Comparison of ENCODE assay signal across 28 cellular contexts in the genomic region with DNA sequence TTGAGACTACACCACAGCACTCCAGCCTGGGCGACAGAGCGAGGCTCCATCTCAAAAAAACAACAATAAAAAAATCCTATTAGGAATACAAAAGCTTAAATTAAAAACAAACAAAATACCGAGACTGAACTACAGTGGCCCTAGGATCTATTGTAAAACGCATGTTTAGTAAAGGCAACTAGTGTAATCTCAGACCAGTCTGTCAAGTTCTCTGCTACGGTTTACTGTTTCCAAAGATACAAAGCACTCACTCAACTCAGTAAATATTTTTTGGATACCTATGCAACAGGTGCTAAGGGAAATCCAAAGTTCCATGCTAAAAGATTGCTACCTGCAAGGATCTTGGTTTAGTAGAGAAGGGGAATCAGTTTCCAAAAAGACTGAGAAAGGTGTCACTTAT. TPM values are rescaled to one million over a fixed set of nuclear protein-coding genes. Genes with fewer than 3 reads are reported as not detected.
DNase-seq lines count a peak whose midpoint lies in the region; ATAC-seq and TF ChIP-seq lines count a peak whose summit lies in the region.
"Had no signal": no experiment of that assay in that cellular context is flagged by ENCODE, and none has a peak within 500 bp of the region (broad histone marks: within the 10 kb centered on the region; RNA-seq: fewer than 3 reads in every experiment).

No MANE protein-coding gene starts in this region.

- H3K79me1 ChIP-seq in neuronal stem cell (ENCODE audit: low read depth, low read length) = no peaks in the 10 kb centered on the region

- WGBS in suprapubic skin = 65% methylated on average over 5 of the region's 5 CpGs
- whole genome bisulfite sequencing in neuronal stem cell (ENCODE audit: extremely low coverage in 2 of 2, insufficient read length in 2 of 2, insufficient replicate concordance in 1 of 2), 2 donors = no CpG with 5 or more reads among the region's 5 CpGs

- H3K4me3 ChIP-seq in lower lobe of right lung (no peak overlapping the region), suprapubic skin (no peak overlapping the region), HAP-1 (no peak overlapping the region), neuronal stem cell (ENCODE audit: low read length in 2 of 2) (no peak overlapping the region)
- H3K4me3 ChIP-seq: esophagus muscularis mucosa had no signal

- TF ChIP-seq CTCF in lower lobe of right lung (IDR thresholded peaks at IDR 0.05) (no peak), suprapubic skin (IDR thresholded peaks at IDR 0.05) (no peak)

- no peak for TF ChIP-seq EP300 in suprapubic skin (IDR thresholded peaks at IDR 0.05)

- no peak overlapping the region for H3K9ac ChIP-seq in neuronal stem cell (ENCODE audit: low read depth, low read length, poor library complexity)

- H3K14ac ChIP-seq in neuronal stem cell (ENCODE audit: low read length) = no peak overlapping the region

- no peak overlapping the region for H2AFZ ChIP-seq in neuronal stem cell (ENCODE audit: low read length)

- H3K9me3 ChIP-seq in lower lobe of right lung (no peaks in the 10 kb centered on the region), suprapubic skin (no peaks in the 10 kb centered on the region), HAP-1 (0 out of 2 replicates have a peak, but pooled peaks cover 3% of the 10 kb centered on the region), neuronal stem cell (replicated peaks in 1 of 2; ENCODE audit: control insufficient read depth in 2 of 2, insufficient read depth in 1 of 2, low read depth in 1 of 2, low read length in 2 of 2) (peaks cover 0 to 4% of the 10 kb centered on the region in 2 donors)

- no peak overlapping the region for H3K4me2 ChIP-seq in neuronal stem cell (ENCODE audit: insufficient read depth, low read length, poor library complexity, severe bottlenecking)

- no peak overlapping the region for H4K8ac ChIP-seq in neuronal stem cell (ENCODE audit: low read depth, low read length)

- no peak overlapping the region for H3K18ac ChIP-seq in neuronal stem cell (ENCODE audit: low read length)

- DNase-seq in SIG-M5 treated with dmso at 0.1 percent for 504 hours (lab: John Stamatoyannopoulos, UW; ENCODE audit: unreplicated experiment) (peak; percentile 73), SIG-M5 (lab: John Stamatoyannopoulos, UW) (no peak), NCI-H774 (lab: John Stamatoyannopoulos, UW) (peak; percentile 17), lower lobe of right lung (no peak), suprapubic skin (ENCODE audit: low spot score in 2 of 2) (no peak), T-helper 2 cell (no peak), HAP-1 (ENCODE audit: low spot score in 2 of 2) (no peak), neuronal stem cell (ENCODE audit: low spot score) (no peak)
- DNase-seq: activated CD4-positive, alpha-beta memory T cell treated with anti-CD3 and anti-CD28 coated beads, Interleukin-2, amount 10 ng/mL, durations not matched to agents 7 days and 5 days; activated CD8-positive, alpha-beta memory T cell treated with anti-CD3 and anti-CD28 coated beads, Interleukin-2, amount 50 U/mL, for 4 hours; activated naive CD4-positive, alpha-beta T cell treated with anti-CD3 and anti-CD28 coated beads for 36 hours; AML-193; CD4-positive, alpha-beta memory T cell; dermis blood vessel endothelial cell; DMS 273 treated with DMSO at 0.1 percent for 48 hours; HCEC 1CT; head of caudate nucleus; IMR-90; naive thymus-derived CD8-positive, alpha-beta T cell; NCI-H146; NCI-H446 treated with DMSO at 0.1 percent for 48 hours; OCI-M1; stimulated activated naive CD4-positive, alpha-beta T cell; T-helper 17 cell had no signal

- peaks cover 20% of the 10 kb centered on the region for H3K4me1 ChIP-seq in lower lobe of right lung
- H3K4me1 ChIP-seq in suprapubic skin = peaks cover 49% of the 10 kb centered on the region
- H3K4me1 ChIP-seq in HAP-1 = no peaks in the 10 kb centered on the region; the same call in 1 of the 2 replicates
- H3K4me1 ChIP-seq in neuronal stem cell (ENCODE audit: control insufficient read depth in 2 of 2, insufficient read depth in 1 of 2, low read depth in 1 of 2, low read length in 2 of 2) = peaks cover 0 to 3% of the 10 kb centered on the region in 2 donors

- H3K27ac ChIP-seq in lower lobe of right lung (peak overlapping the region; percentile 19), suprapubic skin (peak overlapping the region; percentile 78), neuronal stem cell (replicated peaks; ENCODE audit: low read length) (no peak overlapping the region)
- H3K27ac ChIP-seq: esophagus muscularis mucosa had no signal

- in situ Hi-C loops in HAP-1 (cut with MboI; ENCODE audit: low sequenced_read_pairs) = no loop called here

- H4K91ac ChIP-seq in neuronal stem cell (ENCODE audit: low read depth, low read length, poor library complexity) = no peak overlapping the region

- H3K23ac ChIP-seq in neuronal stem cell (ENCODE audit: low read depth, low read length, poor library complexity) = no peak overlapping the region

- no peak overlapping the region for H2BK15ac ChIP-seq in neuronal stem cell (ENCODE audit: low read length)

- H2BK120ac ChIP-seq in neuronal stem cell (ENCODE audit: low read depth, low read length) = no peak overlapping the region

- H3K36me3 ChIP-seq in lower lobe of right lung (no peaks in the 10 kb centered on the region), suprapubic skin (no peaks in the 10 kb centered on the region), HAP-1 (replicated peaks) (no peaks in the 10 kb centered on the region), neuronal stem cell (replicated peaks in 1 of 2; ENCODE audit: control insufficient read depth in 2 of 2, insufficient read depth in 2 of 2, low read length in 2 of 2) (no peaks in the 10 kb centered on the region)

- H3K27me3 ChIP-seq in lower lobe of right lung (ENCODE audit: low read depth) = no peaks in the 10 kb centered on the region
- no peaks in the 10 kb centered on the region for H3K27me3 ChIP-seq in suprapubic skin
- H3K27me3 ChIP-seq in HAP-1 (ENCODE audit: low read depth) = no peaks in the 10 kb centered on the region
- no peaks in the 10 kb centered on the region for H3K27me3 ChIP-seq in neuronal stem cell (ENCODE audit: control insufficient read depth in 3 of 3, insufficient read depth in 3 of 3, low read depth in 1 of 3, low read length in 3 of 3)
- H3K27me3 ChIP-seq: esophagus muscularis mucosa had no signal

- intact Hi-C loops in lower lobe of right lung (cut with DNase I) = no loop called here

- no peak overlapping the region for H2AK5ac ChIP-seq in neuronal stem cell (ENCODE audit: low read depth, low read length)

- peak in 1 of 2 donors; percentile 11 for ATAC-seq in lower lobe of right lung
- ATAC-seq: naive thymus-derived CD8-positive, alpha-beta T cell; SK-N-SH treated with all-trans-retinoic acid at 6 μM for 48 hours; T-helper 17 cell had no signal

- H2BK5ac ChIP-seq in neuronal stem cell (ENCODE audit: low read length) = no peak overlapping the region

- no peak overlapping the region for H2BK12ac ChIP-seq in neuronal stem cell (ENCODE audit: low read length)

- no peak overlapping the region for H3K4ac ChIP-seq in neuronal stem cell (ENCODE audit: low read length)

- TF ChIP-seq POLR2A in suprapubic skin (IDR thresholded peaks at IDR 0.05) = no peak

RNA-seq across cellular contexts. Expression of a gene that starts 3.4 kb away (rescaled TPM):
- total RNA-seq in lower lobe of right lung = 28.8 TPM
- 10 to 100 TPM; 45.1 to 65.8 (median 55.7) TPM for total RNA-seq in suprapubic skin
- polyA plus RNA-seq in neuronal stem cell (2013, experiment 1 of 2) = 19.1 TPM
- 18.3 TPM for polyA plus RNA-seq in neuronal stem cell (2013, experiment 2 of 2)

RNA-seq across cellular contexts. Expression of a gene that starts 27.6 kb away (rescaled TPM):
- 2.0 TPM for total RNA-seq in lower lobe of right lung
- total RNA-seq in suprapubic skin = 1 to 10 TPM in 3 of 4 donors, under 1 TPM in 1; 0.85 to 2.9 (median 2.0) TPM
- 0.25 TPM for polyA plus RNA-seq in neuronal stem cell (2013, experiment 1 of 2)
- 0.28 TPM for polyA plus RNA-seq in neuronal stem cell (2013, experiment 2 of 2)
- total RNA-seq: activated CD4-positive, alpha-beta memory T cell treated with anti-CD3 and anti-CD28 coated beads, Interleukin-2, amount 10 ng/mL, durations not matched to agents 7 days and 5 days; activated naive CD4-positive, alpha-beta T cell treated with anti-CD3 and anti-CD28 coated beads for 36 hours; activated T-helper 1 cell treated with anti-CD3 and anti-CD28 coated beads, Interleukin-12 subunit alpha, Interleukin-12 subunit beta, Interleukin-2, Interleukin-4 antibody, amounts not matched to agents 30 ng/mL and 10 ng/mL and 1 ng/mL, durations not matched to agents 14 hours and 24 hours and 36 hours; G401 had no signal
- polyA plus RNA-seq: CD4-positive, alpha-beta memory T cell; naive thymus-derived CD8-positive, alpha-beta T cell had no signal

Comparison
In these comparisons a context has a peak if more than half of its experiments do, and no peak if none do; other contexts are left out.
1. DNase-seq: peak in SIG-M5 treated with dmso at 0.1 percent for 504 hours (single experiment) and NCI-H774 (single experiment); none in SIG-M5 (single experiment), lower lobe of right lung (single experiment), suprapubic skin (0 of 2), T-helper 2 cell (0 of 5), HAP-1 (0 of 2) and neuronal stem cell (single experiment).